8 cellular contexts compared by ENCODE assay signal in the genomic region with DNA sequence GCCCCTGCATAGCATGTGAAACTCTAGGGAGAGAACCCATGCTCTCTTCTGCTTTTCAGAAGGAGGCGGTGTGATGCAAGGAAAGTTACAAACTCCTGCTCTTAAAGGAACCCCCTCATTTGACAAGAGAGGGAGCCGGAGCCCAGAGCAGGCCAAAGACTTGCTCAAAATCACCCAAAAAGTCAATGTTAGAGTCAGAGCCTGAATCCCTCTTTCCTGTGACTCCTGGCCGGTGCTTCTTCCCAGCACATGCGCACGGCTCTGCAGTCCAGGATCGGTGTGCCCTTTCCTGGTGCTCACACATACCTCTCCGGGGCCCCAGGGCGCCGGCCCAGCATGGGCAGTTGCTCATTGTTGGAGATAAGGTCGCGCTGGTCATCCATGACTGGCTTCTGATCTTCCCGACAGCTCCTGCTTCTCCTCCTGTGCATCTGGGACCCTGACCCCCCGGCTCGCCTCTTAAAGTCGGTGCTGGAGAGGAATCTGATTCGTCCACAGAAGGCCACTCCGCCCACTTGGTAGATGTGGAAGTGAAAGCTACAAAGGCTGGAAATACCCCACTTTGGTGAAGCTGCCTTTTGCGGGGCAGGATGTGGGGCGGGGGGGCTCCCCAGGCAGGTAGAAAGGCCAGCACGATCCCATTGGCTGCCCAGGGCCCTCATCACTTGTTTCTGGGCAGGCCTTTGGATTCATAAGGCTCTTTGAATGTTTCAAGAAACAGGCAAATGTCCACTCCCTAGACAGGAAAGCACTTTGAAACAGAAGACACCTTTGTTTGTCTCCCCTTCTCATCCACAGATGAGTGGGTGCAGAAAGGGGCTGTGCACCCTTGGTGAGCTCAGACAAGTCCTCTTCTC. TPM values are rescaled to one million over a fixed set of nuclear protein-coding genes. Genes with fewer than 3 reads are reported as not detected.
DNase-seq lines count a peak whose midpoint lies in the region; ATAC-seq and TF ChIP-seq lines count a peak whose summit lies in the region.

Gene CD74, minus strand, starts transcription at position 592 of the 857 bp plus-strand sequence. Its CDS starts 161 bp downstream, at position 431.

- no peaks in the 10 kb centered on the region for H3K9me3 Mint-ChIP-seq in WTC11

- ATAC-seq in GM19455 (IDR thresholded peaks at IDR 0.05; ENCODE audit: unreplicated experiment) (peak; percentile 74), WTC11 (peak; percentile 63)

- peak within 1 kb of the TSS; percentile 68 for H3K4me3 Mint-ChIP-seq in WTC11

- no peaks in the 10 kb centered on the region for H3K79me2 ChIP-seq in mammary epithelial cell (ENCODE audit: insufficient read depth, low read length)

- in situ Hi-C loops in mammary epithelial cell (cut with MboI; ENCODE audit: low sequenced_read_pairs in 2 of 2) = no loop called here

- H3K9ac ChIP-seq in mammary epithelial cell (ENCODE audit: insufficient read depth, low read length) = no peak within 1 kb of the TSS

- dilution Hi-C loops in mammary epithelial cell (cut with HindIII; ENCODE audit: low sequenced_read_pairs) = no loop called here

- TF ChIP-seq CTCF in WTC11 (IDR thresholded peaks at IDR 0.05) (no peak), mammary epithelial cell (conservative IDR thresholded peaks at IDR 0.05 in 1 of 2, IDR thresholded peaks at IDR 0.05 in 1 of 2; ENCODE audit: extremely low read depth in 1 of 2, insufficient read depth in 1 of 2, low read depth in 1 of 2, low read length in 2 of 2) (no peak)

- H3K27me3 Mint-ChIP-seq in WTC11 (ENCODE audit: low read depth) = no peaks in the 10 kb centered on the region

- no peaks in the 10 kb centered on the region for H3K9me3 ChIP-seq in mammary epithelial cell (replicated peaks; ENCODE audit: insufficient read depth, low read length)

- H3K4me3 ChIP-seq in mammary epithelial cell (replicated peaks in 1 of 3; ENCODE audit: insufficient read depth in 1 of 3, low read depth in 2 of 3, low read length in 3 of 3) = peak within 1 kb of the TSS in 1 of 3 experiments; percentile 20

- H3K27me3 ChIP-seq in mammary epithelial cell (ENCODE audit: insufficient read depth, low read length) = no peaks in the 10 kb centered on the region

- intact Hi-C loops in mammary epithelial cell (cut with micrococcal nuclease) = no loop called here

- H3K27ac ChIP-seq in mammary epithelial cell (ENCODE audit: insufficient read depth, low read depth, low read length) = no peak within 1 kb of the TSS

- BruUV-seq in mammary epithelial cell (replicated peaks; lab: Mats Ljungman, UMichigan) = no TSS peak

- 29% methylated on average over 14 of the region's 20 CpGs for WGBS in mammary epithelial cell (ENCODE audit: low coverage, missing lambda C conversion rate)

- no peaks in the 10 kb centered on the region for H3K36me3 ChIP-seq in mammary epithelial cell (ENCODE audit: insufficient read depth, low read length)

- no peaks in the 10 kb centered on the region for H3K36me3 Mint-ChIP-seq in WTC11

- H3K4me1 ChIP-seq in mammary epithelial cell (ENCODE audit: insufficient read depth, low read length) = no peaks in the 10 kb centered on the region

- peak within 1 kb of the TSS; percentile 46 for H3K4me2 ChIP-seq in mammary epithelial cell (ENCODE audit: insufficient read depth, low read depth, low read length)

- CTCF ChIA-PET in WTC11 (lab: Charles Lee) = interaction anchor here (0.6 to 4.9 kb wide), 9 partner anchors 12 to 434 kb away, joined by 3 to 41 read pairs (median 6); partner anchors contain the start of genes IRGM and RPS14
- CTCF ChIA-PET in mammary epithelial cell (lab: Charles Lee; ENCODE audit: low non-redundant PET) = no interaction called here

- no peaks in the 10 kb centered on the region for H4K20me1 ChIP-seq in mammary epithelial cell (ENCODE audit: insufficient read depth, low read length)

- H2AFZ ChIP-seq in mammary epithelial cell (ENCODE audit: low read depth, low read length) = peak within 1 kb of the TSS; percentile 84

- POLR2A ChIA-PET in WTC11 (lab: Charles Lee) = interaction anchor here (0.5 kb wide), 1 partner anchor 258 kb away, joined by 3 read pairs; no protein-coding TSS in a partner anchor

- H3K4me1 Mint-ChIP-seq in WTC11 = peaks cover 39% of the 10 kb centered on the region

- H3K27ac Mint-ChIP-seq in WTC11 = peak within 1 kb of the TSS; percentile 68

- peak in 12 of 14 donors; percentile 20 to 78 (median 58) for DNase-seq in C1 segment of cervical spinal cord (lab: John Stamatoyannopoulos, UW)
- DNase-seq in HPDE6-E6E7 (ENCODE audit: extremely low spot score) = peak; percentile 41
- DNase-seq in WTC11 (ENCODE audit: low spot score) = peak; percentile 75
- DNase-seq in mammary epithelial cell = peak; percentile 64
- peak; percentile 96 for DNase-seq in kidney glomerular epithelial cell (lab: John Stamatoyannopoulos, UW)
- DNase-seq in stimulated activated CD4-positive, alpha-beta T cell treated with anti-CD3 and anti-CD28 coated beads, Interleukin-2, amount 100 ng/mL, for 24 hours = peak; percentile 87 to 89
- DNase-seq in COR-L47 (lab: John Stamatoyannopoulos, UW) = no peak

TF ChIP-seq in WTC11, 78 proteins besides CTCF, POLR2A, EP300 and RAD21 (continues in another document):
- no peak for TF ChIP-seq MLX (CRISPR knock-in tag; IDR thresholded peaks at IDR 0.05)
- TF ChIP-seq ZNF416 (CRISPR knock-in tag; IDR thresholded peaks at IDR 0.05) = no peak
- peak; percentile 93 for TF ChIP-seq NFYB (CRISPR knock-in tag; conservative IDR thresholded peaks at IDR 0.05; ENCODE audit: low read depth)
- no peak for TF ChIP-seq AR (CRISPR knock-in tag; IDR thresholded peaks at IDR 0.05)
- TF ChIP-seq PRDM15 (CRISPR knock-in tag; IDR thresholded peaks at IDR 0.05) = peak; percentile 92
- TF ChIP-seq MXD4 (CRISPR knock-in tag; IDR thresholded peaks at IDR 0.05; ENCODE audit: borderline replicate concordance) = no peak
- TF ChIP-seq GABPB1 (CRISPR knock-in tag; IDR thresholded peaks at IDR 0.05) = peak; percentile 8; the same call in 1 of the 2 replicates
- TF ChIP-seq JUN (CRISPR knock-in tag; IDR thresholded peaks at IDR 0.05) = no peak
- 0 out of 2 replicates have a peak, but pooled peaks have one; percentile 32 for TF ChIP-seq ZNF423 (CRISPR knock-in tag; IDR thresholded peaks at IDR 0.05)
- TF ChIP-seq KAT7 (CRISPR knock-in tag; IDR thresholded peaks at IDR 0.05; ENCODE audit: borderline replicate concordance) = no peak

RNA-seq across cellular contexts. Expression of gene CD74, which starts in this region (rescaled TPM):
- total RNA-seq in WTC11 (2021) (28.2 to 47.6 TPM (median 44.3 TPM) in 3 replicates), mammary epithelial cell (1 to 10 TPM; 6.8 to 9.7 TPM)
- polyA plus RNA-seq in mammary epithelial cell = 7.4 TPM
- 22.1 TPM for polyA minus RNA-seq in mammary epithelial cell
